ENCODE assay signal across 16 cellular contexts in the genomic region with DNA sequence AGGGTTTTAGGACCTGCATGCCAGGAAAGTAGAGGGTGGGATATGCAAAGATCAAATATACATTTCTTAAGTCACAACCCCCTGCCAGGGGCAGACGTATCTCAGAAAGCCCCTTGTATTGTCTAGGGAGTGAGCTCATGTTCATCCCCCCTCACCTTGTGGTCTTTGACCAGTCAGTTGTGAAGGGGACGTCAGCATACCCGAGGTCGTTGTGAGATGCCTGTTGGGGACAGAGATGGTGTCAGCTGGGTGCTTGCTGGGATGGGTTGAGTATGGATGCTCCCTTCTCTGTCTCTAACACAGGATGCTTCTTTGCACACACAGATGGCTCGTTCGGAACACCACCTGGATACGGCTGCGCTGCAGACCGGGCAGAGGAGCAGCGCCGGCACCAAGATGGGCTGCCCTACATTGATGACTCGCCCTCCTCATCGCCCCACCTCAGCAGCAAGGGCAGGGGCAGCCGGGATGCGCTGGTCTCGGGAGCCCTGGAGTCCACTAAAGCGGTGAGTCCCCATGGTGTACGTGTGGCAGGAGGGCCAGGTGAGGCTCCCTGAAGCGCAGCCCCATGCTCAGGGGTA.
A peak's percentile ranks its signal among the peaks of the same experiment; 100 is the strongest.
DNase-seq lines count a peak whose midpoint lies in the region; ATAC-seq and TF ChIP-seq lines count a peak whose summit lies in the region.
"Had no signal": no experiment of that assay in that cellular context is flagged by ENCODE, and none has a peak within 500 bp of the region (broad histone marks: within the 10 kb centered on the region; RNA-seq: fewer than 3 reads in every experiment).

No MANE protein-coding gene starts in this region.

- ATAC-seq in CD4-positive, CD25-positive, alpha-beta regulatory T cell (ENCODE audit: low read depth in 2 of 2) = no peak
- ATAC-seq in WTC11 (no peak), HG03378 (IDR thresholded peaks at IDR 0.05; ENCODE audit: unreplicated experiment) (no peak)
- ATAC-seq: HCT116, K562 had no signal

- H3K9me3 Mint-ChIP-seq in CD4-positive, CD25-positive, alpha-beta regulatory T cell = no peaks in the 10 kb centered on the region
- no peaks in the 10 kb centered on the region for H3K9me3 Mint-ChIP-seq in WTC11
- H3K9me3 Mint-ChIP-seq in endothelial cell (ENCODE audit: unreplicated experiment) = no peaks in the 10 kb centered on the region

- H3K4me2 ChIP-seq in BLaER1 = peak overlapping the region; percentile 6
- H3K4me2 ChIP-seq: PC-9 had no signal

- H3K4me3 Mint-ChIP-seq in CD4-positive, CD25-positive, alpha-beta regulatory T cell = no peak overlapping the region
- no peak overlapping the region for H3K4me3 Mint-ChIP-seq in WTC11
- H3K4me3 Mint-ChIP-seq in endothelial cell (ENCODE audit: unreplicated experiment) = peak overlapping the region; percentile 65

- peak overlapping the region in 2 of 3 donors; percentile 33 to 50 for H3K27ac Mint-ChIP-seq in CD4-positive, CD25-positive, alpha-beta regulatory T cell
- H3K27ac Mint-ChIP-seq in WTC11 (peak overlapping the region; percentile 15; the same call in 1 of the 2 replicates), endothelial cell (ENCODE audit: unreplicated experiment) (no peak overlapping the region)

- no peak overlapping the region for H3K9ac ChIP-seq in BLaER1

- H3K27me3 Mint-ChIP-seq in CD4-positive, CD25-positive, alpha-beta regulatory T cell = no peaks in the 10 kb centered on the region
- no peaks in the 10 kb centered on the region for H3K27me3 Mint-ChIP-seq in WTC11 (ENCODE audit: low read depth)
- peaks cover 6% of the 10 kb centered on the region for H3K27me3 Mint-ChIP-seq in endothelial cell (ENCODE audit: unreplicated experiment)

- peaks cover 97% of the 10 kb centered on the region for H3K4me1 ChIP-seq in BLaER1
- peaks cover 22% of the 10 kb centered on the region for H3K4me1 ChIP-seq in CD4-positive, CD25-positive, alpha-beta regulatory T cell (ENCODE audit: control insufficient read depth, insufficient read depth, low read length, poor library complexity, severe bottlenecking)
- H3K4me1 ChIP-seq: BE2C had no signal

- no peak overlapping the region for H3K4me3 ChIP-seq in BLaER1
- no peak overlapping the region for H3K4me3 ChIP-seq in CD4-positive, CD25-positive, alpha-beta regulatory T cell (ENCODE audit: low read depth, low read length)
- H3K4me3 ChIP-seq: K562, PC-9 had no signal

- H3K9me3 ChIP-seq in BLaER1 = no peaks in the 10 kb centered on the region
- H3K9me3 ChIP-seq in CD4-positive, CD25-positive, alpha-beta regulatory T cell (ENCODE audit: control insufficient read depth in 2 of 2, low read length in 2 of 2) = no peaks in the 10 kb centered on the region
- H3K9me3 ChIP-seq: BE2C had no signal

- peaks cover 88% of the 10 kb centered on the region for H3K36me3 ChIP-seq in BLaER1
- H3K36me3 ChIP-seq in CD4-positive, CD25-positive, alpha-beta regulatory T cell (ENCODE audit: control insufficient read depth, insufficient read depth, low read length) = peaks cover 28% of the 10 kb centered on the region
- H3K36me3 ChIP-seq: BE2C had no signal

- no peaks in the 10 kb centered on the region for H3K27me3 ChIP-seq in BLaER1
- no peaks in the 10 kb centered on the region for H3K27me3 ChIP-seq in CD4-positive, CD25-positive, alpha-beta regulatory T cell (ENCODE audit: control insufficient read depth, insufficient read depth, low read length)
- H3K27me3 ChIP-seq: BE2C had no signal

- H3K4me1 Mint-ChIP-seq in CD4-positive, CD25-positive, alpha-beta regulatory T cell = peaks cover 6 to 32% (median 15%) of the 10 kb centered on the region in 4 donors
- H3K4me1 Mint-ChIP-seq in WTC11 = peaks cover 47% of the 10 kb centered on the region
- H3K4me1 Mint-ChIP-seq in endothelial cell (ENCODE audit: unreplicated experiment) = peaks cover 9% of the 10 kb centered on the region

- no peak overlapping the region for H3K27ac ChIP-seq in BLaER1
- no peak overlapping the region for H3K27ac ChIP-seq in CD4-positive, CD25-positive, alpha-beta regulatory T cell (ENCODE audit: insufficient read depth, low read length, poor library complexity, severe bottlenecking)
- H3K27ac ChIP-seq: PC-9 had no signal

- peaks cover 100% of the 10 kb centered on the region for H4K20me1 ChIP-seq in BLaER1

- H3K36me3 Mint-ChIP-seq in CD4-positive, CD25-positive, alpha-beta regulatory T cell = peaks cover 6% of the 10 kb centered on the region
- H3K36me3 Mint-ChIP-seq in WTC11 (peaks cover 21% of the 10 kb centered on the region), endothelial cell (ENCODE audit: low read depth, unreplicated experiment) (peaks cover 24% of the 10 kb centered on the region)

- TF ChIP-seq CTCF in WTC11 (IDR thresholded peaks at IDR 0.05) (no peak), endothelial cell (IDR thresholded peaks at IDR 0.05; ENCODE audit: unreplicated experiment) (no peak)

- POLR2A ChIA-PET in WTC11 (lab: Charles Lee) = no interaction called here

- CTCF ChIA-PET in WTC11 (lab: Charles Lee) = interaction anchor here (1.4 to 3.6 kb wide), 2 partner anchors 11 to 97 kb away, joined by 5 to 16 read pairs; no protein-coding TSS in a partner anchor

- no peak for DNase-seq in CD4-positive, CD25-positive, alpha-beta regulatory T cell
- no peak for DNase-seq in WTC11 (ENCODE audit: low spot score)
- no peak for DNase-seq in endothelial cell (ENCODE audit: low spot score)
- DNase-seq in SHP77 (lab: John Stamatoyannopoulos, UW) = no peak
- DNase-seq in NCI-H526 treated with DMSO at 0.1 percent for 48 hours (lab: John Stamatoyannopoulos, UW) = no peak
- DNase-seq: BE2C, DMS153, NCI-H1092, NCI-H2107, NCI-H345, PC-9, SHP77 treated with DMSO at 0.1 percent for 48 hours had no signal

TF ChIP-seq in WTC11, 78 proteins besides CTCF, POLR2A, EP300 and RAD21 (continues in another document):
- TF ChIP-seq, protein P1, sequence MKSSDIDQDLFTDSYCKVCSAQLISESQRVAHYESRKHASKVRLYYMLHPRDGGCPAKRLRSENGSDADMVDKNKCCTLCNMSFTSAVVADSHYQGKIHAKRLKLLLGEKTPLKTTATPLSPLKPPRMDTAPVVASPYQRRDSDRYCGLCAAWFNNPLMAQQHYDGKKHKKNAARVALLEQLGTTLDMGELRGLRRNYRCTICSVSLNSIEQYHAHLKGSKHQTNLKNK (CRISPR knock-in tag; IDR thresholded peaks at IDR 0.05) = no peak
- TF ChIP-seq TEAD4 (CRISPR knock-in tag; IDR thresholded peaks at IDR 0.05) = no peak
- TF ChIP-seq, protein P2, sequence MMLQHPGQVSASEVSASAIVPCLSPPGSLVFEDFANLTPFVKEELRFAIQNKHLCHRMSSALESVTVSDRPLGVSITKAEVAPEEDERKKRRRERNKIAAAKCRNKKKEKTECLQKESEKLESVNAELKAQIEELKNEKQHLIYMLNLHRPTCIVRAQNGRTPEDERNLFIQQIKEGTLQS (CRISPR knock-in tag; conservative IDR thresholded peaks at IDR 0.05) = no peak
- no peak for TF ChIP-seq SOX15 (CRISPR knock-in tag; IDR thresholded peaks at IDR 0.05)
- TF ChIP-seq, protein P3, sequence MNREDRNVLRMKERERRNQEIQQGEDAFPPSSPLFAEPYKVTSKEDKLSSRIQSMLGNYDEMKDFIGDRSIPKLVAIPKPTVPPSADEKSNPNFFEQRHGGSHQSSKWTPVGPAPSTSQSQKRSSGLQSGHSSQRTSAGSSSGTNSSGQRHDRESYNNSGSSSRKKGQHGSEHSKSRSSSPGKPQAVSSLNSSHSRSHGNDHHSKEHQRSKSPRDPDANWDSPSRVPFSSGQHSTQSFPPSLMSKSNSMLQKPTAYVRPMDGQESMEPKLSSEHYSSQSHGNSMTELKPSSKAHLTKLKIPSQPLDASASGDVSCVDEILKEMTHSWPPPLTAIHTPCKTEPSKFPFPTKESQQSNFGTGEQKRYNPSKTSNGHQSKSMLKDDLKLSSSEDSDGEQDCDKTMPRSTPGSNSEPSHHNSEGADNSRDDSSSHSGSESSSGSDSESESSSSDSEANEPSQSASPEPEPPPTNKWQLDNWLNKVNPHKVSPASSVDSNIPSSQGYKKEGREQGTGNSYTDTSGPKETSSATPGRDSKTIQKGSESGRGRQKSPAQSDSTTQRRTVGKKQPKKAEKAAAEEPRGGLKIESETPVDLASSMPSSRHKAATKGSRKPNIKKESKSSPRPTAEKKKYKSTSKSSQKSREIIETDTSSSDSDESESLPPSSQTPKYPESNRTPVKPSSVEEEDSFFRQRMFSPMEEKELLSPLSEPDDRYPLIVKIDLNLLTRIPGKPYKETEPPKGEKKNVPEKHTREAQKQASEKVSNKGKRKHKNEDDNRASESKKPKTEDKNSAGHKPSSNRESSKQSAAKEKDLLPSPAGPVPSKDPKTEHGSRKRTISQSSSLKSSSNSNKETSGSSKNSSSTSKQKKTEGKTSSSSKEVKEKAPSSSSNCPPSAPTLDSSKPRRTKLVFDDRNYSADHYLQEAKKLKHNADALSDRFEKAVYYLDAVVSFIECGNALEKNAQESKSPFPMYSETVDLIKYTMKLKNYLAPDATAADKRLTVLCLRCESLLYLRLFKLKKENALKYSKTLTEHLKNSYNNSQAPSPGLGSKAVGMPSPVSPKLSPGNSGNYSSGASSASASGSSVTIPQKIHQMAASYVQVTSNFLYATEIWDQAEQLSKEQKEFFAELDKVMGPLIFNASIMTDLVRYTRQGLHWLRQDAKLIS (CRISPR knock-in tag; IDR thresholded peaks at IDR 0.05; ENCODE audit: borderline replicate concordance) = no peak
- TF ChIP-seq, protein P4, sequence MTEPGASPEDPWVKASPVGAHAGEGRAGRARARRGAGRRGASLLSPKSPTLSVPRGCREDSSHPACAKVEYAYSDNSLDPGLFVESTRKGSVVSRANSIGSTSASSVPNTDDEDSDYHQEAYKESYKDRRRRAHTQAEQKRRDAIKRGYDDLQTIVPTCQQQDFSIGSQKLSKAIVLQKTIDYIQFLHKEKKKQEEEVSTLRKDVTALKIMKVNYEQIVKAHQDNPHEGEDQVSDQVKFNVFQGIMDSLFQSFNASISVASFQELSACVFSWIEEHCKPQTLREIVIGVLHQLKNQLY (CRISPR knock-in tag; IDR thresholded peaks at IDR 0.05) = no peak
- TF ChIP-seq, protein P5, sequence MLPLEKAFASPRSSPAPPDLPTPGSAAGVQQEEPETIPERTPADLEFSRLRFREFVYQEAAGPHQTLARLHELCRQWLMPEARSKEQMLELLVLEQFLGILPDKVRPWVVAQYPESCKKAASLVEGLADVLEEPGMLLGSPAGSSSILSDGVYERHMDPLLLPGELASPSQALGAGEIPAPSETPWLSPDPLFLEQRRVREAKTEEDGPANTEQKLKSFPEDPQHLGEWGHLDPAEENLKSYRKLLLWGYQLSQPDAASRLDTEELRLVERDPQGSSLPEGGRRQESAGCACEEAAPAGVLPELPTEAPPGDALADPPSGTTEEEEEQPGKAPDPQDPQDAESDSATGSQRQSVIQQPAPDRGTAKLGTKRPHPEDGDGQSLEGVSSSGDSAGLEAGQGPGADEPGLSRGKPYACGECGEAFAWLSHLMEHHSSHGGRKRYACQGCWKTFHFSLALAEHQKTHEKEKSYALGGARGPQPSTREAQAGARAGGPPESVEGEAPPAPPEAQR (CRISPR knock-in tag; IDR thresholded peaks at IDR 0.05) = no peak
- TF ChIP-seq FOXP1 (CRISPR knock-in tag; IDR thresholded peaks at IDR 0.05; ENCODE audit: borderline replicate concordance) = no peak
